Comparison of ENCODE assay signal across 9 cellular contexts in the genomic region with DNA sequence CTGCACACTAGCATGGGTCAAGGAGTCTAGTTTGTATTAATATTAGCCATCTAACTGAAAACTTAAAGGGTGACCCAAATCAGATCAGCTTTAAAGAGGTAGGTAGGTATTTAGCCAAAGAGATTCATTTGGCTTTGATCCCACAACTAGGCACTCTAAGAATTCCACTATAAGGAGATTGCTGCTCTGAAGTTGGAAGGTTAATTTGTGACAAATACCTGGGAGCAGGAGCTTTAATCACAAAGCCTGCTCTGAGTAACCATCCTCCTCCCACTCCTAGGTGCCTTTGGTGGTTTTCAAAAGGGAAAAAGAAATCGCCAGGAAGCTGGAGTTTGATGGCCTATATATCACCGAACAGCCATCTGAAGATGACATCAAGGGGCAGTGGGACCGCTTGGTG.
"Had no signal": no experiment of that assay in that cellular context is flagged by ENCODE, and none has a peak within 500 bp of the region (broad histone marks: within the 10 kb centered on the region; RNA-seq: fewer than 3 reads in every experiment).

No MANE protein-coding gene starts in this region.

- H3K9me3 ChIP-seq: HAP-1 had no signal

- H3K4me3 ChIP-seq: GM23248, GM23338, HAP-1 had no signal

- H2AFZ ChIP-seq: GM23248, GM23338 had no signal

- ATAC-seq: GM23338, HCT116 had no signal

- H3K27ac Mint-ChIP-seq: GM23338, H9, HFFc6 had no signal

- H3K9ac ChIP-seq: GM23248 had no signal

- H3K4me2 ChIP-seq: GM23338 had no signal

- DNase-seq: GM23248, GOT3, H7, H9, HCEC 1CT, HFFc6 had no signal

- H3K27ac ChIP-seq: GM23248 had no signal

- H3K9me3 Mint-ChIP-seq: GM23338, H9, HFFc6 had no signal

- H3K4me3 Mint-ChIP-seq: GM23338, H9, HFFc6 had no signal

- H3K36me3 ChIP-seq: HAP-1 had no signal
